Comparison of ENCODE assay signal across 19 cellular contexts in genomic region chr5:168667301-168667859, GRCh38.
"Had no signal": no experiment of that assay in that cellular context is flagged by ENCODE, and none has a peak within 500 bp of the region (broad histone marks: within the 10 kb centered on the region; RNA-seq: fewer than 3 reads in every experiment).

No MANE protein-coding gene starts in this region.

- H2AFZ ChIP-seq: PC-9 had no signal

- H3K4me2 ChIP-seq: PC-9 had no signal

- H3K4me3 ChIP-seq: PC-9 had no signal

- H3K27ac ChIP-seq: PC-9 had no signal

- DNase-seq: activated CD4-positive, alpha-beta T cell treated with anti-CD3 and anti-CD28 coated beads for 48 hours; activated CD4-positive, alpha-beta T cell treated with anti-CD3 and anti-CD28 coated beads, Interleukin-2, amount 50 U/mL, for 4 hours; activated CD4-positive, CD25-positive, alpha-beta regulatory T cell treated with anti-CD3 and anti-CD28 coated beads, Interleukin-2, amount 50 U/mL, for 72 hours; activated CD8-positive, alpha-beta memory T cell treated with anti-CD3 and anti-CD28 coated beads, Interleukin-2, amount 10 ng/mL, durations not matched to agents 7 days and 5 days; activated CD8-positive, alpha-beta T cell treated with anti-CD3 and anti-CD28 coated beads, Interleukin-2, amount 10 ng/mL, durations not matched to agents 7 days and 5 days; activated gamma-delta T cell; activated naive CD4-positive, alpha-beta T cell treated with anti-CD3 and anti-CD28 coated beads for 36 hours; activated T-cell treated with anti-CD3 and anti-CD28 coated beads, Interleukin-2, amount 50 U/mL, for 24 hours; amygdala; Kasumi-1; KBM-7; NCI-H2029; NCI-H345; NCI-H510A; NCI-H526 treated with DMSO at 0.1 percent for 48 hours; PC-9; SIG-M5; T-helper 17 cell; T-helper 9 cell had no signal
